ENCODE assay signal across 1 cellular context in genomic region chr20:10466325-10466724, GRCh38.
TF ChIP-seq lines count a peak whose summit lies in the region.

No MANE protein-coding gene starts in this region.

TF ChIP-seq in IMR-90, 13 proteins besides CTCF, POLR2A, EP300 and RAD21 (continued from another document):
- TF ChIP-seq USF2 (IDR thresholded peaks at IDR 0.05; ENCODE audit: low read depth, low read length): no peak
- TF ChIP-seq ELK1 (IDR thresholded peaks at IDR 0.05; ENCODE audit: borderline replicate concordance, low read depth, low read length): no peak
- no peak for TF ChIP-seq MAZ (IDR thresholded peaks at IDR 0.05; ENCODE audit: borderline replicate concordance, low read depth, low read length)
